In the genomic region with DNA sequence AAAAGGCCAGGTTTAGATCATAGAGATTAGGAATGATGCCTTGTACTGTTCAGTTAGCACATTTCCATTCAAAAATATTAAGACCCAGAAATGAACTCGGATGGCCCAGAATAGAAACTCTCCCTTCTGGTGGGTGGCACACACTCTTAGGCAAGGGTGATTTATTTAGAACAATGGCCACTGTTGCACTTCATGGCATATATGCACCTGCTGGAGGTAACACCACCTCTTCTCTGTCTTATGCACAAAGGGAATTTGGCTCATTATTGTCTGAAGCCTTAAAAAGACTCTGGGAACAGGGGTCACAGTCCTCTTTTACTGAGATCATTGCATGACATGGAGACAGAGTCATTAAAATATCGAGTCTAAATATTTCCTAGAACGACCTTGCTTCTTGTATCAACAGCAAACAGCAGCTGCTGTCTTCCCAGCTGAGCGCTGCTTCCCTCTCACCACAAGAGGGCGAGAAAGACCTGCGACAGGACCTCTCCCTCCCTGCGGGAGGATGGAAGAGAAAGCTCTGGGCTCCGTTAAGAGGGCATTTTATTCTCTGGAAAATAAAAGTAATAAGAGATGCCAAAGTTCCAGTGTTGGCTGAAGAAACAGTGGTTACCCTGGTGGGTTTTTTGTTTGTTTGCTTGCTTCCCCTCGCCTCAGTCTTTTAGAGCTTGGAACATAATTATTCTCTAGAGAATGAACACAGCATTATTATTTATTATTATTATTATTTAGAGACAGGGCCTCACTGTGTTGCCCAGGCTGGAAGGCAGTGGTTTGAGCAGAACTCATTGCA, we compare ENCODE assay signal across 8 cellular contexts. TPM values are rescaled to one million over a fixed set of nuclear protein-coding genes. Genes with fewer than 3 reads are reported as not detected.
DNase-seq lines count a peak whose midpoint lies in the region; ATAC-seq, FAIRE-seq and TF ChIP-seq lines count a peak whose summit lies in the region.

No MANE protein-coding gene starts in this region.

- TF ChIP-seq EP300 in A549 (IDR thresholded peaks at IDR 0.05): no peak

- FAIRE-seq in A549 (lab: Jason Lieb, UNC) (peak; percentile 90), GM18507 (lab: Jason Lieb, UNC) (peak; percentile 82), TTC549 (lab: Jason Lieb, UNC) (peak; percentile 90)

- ATAC-seq in A549: peak; percentile 87 to 92
- peak; percentile 90 for ATAC-seq in HG02973 (IDR thresholded peaks at IDR 0.05; ENCODE audit: unreplicated experiment)
- ATAC-seq in body of pancreas: peak; percentile 96

- peak; percentile 99 for TF ChIP-seq RAD21 in A549 (conservative IDR thresholded peaks at IDR 0.05 in 1 of 2, IDR thresholded peaks at IDR 0.05 in 1 of 2)

- intact Hi-C loops in body of pancreas (cut with DNase I): loop anchor here (5.0 to 10.0 kb wide), 2 partner anchors 461 to 644 kb away; no protein-coding TSS in a partner anchor

- H3K27me3 ChIP-seq in body of pancreas: peaks cover 0 to 16% of the 10 kb centered on the region in 2 donors

- peak overlapping the region; percentile 52 for H3K4me2 ChIP-seq in A549

- no peak for TF ChIP-seq POLR2A in A549 (IDR thresholded peaks at IDR 0.05; ENCODE audit: low read length)
- TF ChIP-seq POLR2A in body of pancreas (IDR thresholded peaks at IDR 0.05): no peak

- TF ChIP-seq CTCF in A549 (IDR thresholded peaks at IDR 0.05): peak; percentile 97
- TF ChIP-seq CTCF in body of pancreas (IDR thresholded peaks at IDR 0.05): peak; percentile 89 to 98 (median 96)

- no peaks in the 10 kb centered on the region for H3K36me3 ChIP-seq in body of pancreas (replicated peaks in 1 of 2; ENCODE audit: insufficient read depth in 1 of 2, low read depth in 2 of 2)

- CTCF ChIA-PET in A549 (lab: Yijun Ruan, JAX): interaction anchor here (0.5 to 5.0 kb wide), 107 partner anchors 8 to 934 kb away, joined by 3 to 57 read pairs (median 4); no protein-coding TSS in a partner anchor

- H3K27ac ChIP-seq in A549 (peak overlapping the region; percentile 47 to 67; a peak in 5 of 6 replicates), body of pancreas (peak overlapping the region in 1 of 4 donors; percentile 43)

- peaks cover 28% of the 10 kb centered on the region for H3K4me1 ChIP-seq in A549
- H3K4me1 ChIP-seq in body of pancreas: peaks cover 14% of the 10 kb centered on the region

- H3K4me3 ChIP-seq in A549 (no peak overlapping the region), body of pancreas (no peak overlapping the region)

- DNase-seq in A549 (ENCODE audit: low read depth in 1 of 2, low spot score in 1 of 2) (peak; percentile 79 to 86), GM18507 (ENCODE audit: extremely low spot score, insufficient read length, low read depth) (peak; percentile 50), NCI-H2081 treated with DMSO at 0.1 percent for 48 hours (lab: John Stamatoyannopoulos, UW) (peak; percentile 16), body of pancreas (peak; percentile 87 to 88 (median 88)), iPS-NIHi11 (ENCODE audit: low spot score) (peak; percentile 79), smooth muscle cell of the brain vasculature (ENCODE audit: low read depth, low spot score) (peak; percentile 59)

- no peaks in the 10 kb centered on the region for H3K9me3 ChIP-seq in A549
- no peaks in the 10 kb centered on the region for H3K9me3 ChIP-seq in body of pancreas

- POLR2A ChIA-PET in A549 (lab: Yijun Ruan, JAX): interaction anchor here (1.1 to 1.5 kb wide), 2 partner anchors 14 to 328 kb away, joined by 6 to 9 read pairs; partner anchors contain the start of gene BAMBI

- WGBS in A549 (ENCODE audit: missing lambda C conversion rate): 3% methylated on average over 9 of the region's 9 CpGs
- 3 to 4% methylated on average over 9 of the region's 9 CpGs for WGBS in body of pancreas, 2 donors

TF ChIP-seq in A549, 52 proteins besides CTCF, POLR2A, EP300 and RAD21:
- TF ChIP-seq SMC3 (IDR thresholded peaks at IDR 0.05) (peak; percentile 98), USF2 (IDR thresholded peaks at IDR 0.05) (no peak)

RNA-seq across cellular contexts. Expression of gene BAMBI, which starts 13.5 kb away (rescaled TPM):
- 40.5 and 60.8 TPM in 2 replicates for polyA plus RNA-seq in A549 (2011; rRNA removed)
- 20.6 and 25.0 TPM in 2 replicates for polyA plus RNA-seq in A549 (2012; cell fraction: cytosol; rRNA removed)
- 24.3 and 33.2 TPM in 2 replicates for polyA plus RNA-seq in A549 (2012; cell fraction: nucleus; rRNA removed)
- polyA plus RNA-seq in A549 (2017; fragmentation: RNase III; extraction: RNeasy Plus Mini Kit Qiagen cat#74134 plus additional on column Dnase treatment): 23.2 to 26.1 TPM (median 25.6 TPM) in 3 replicates
- 25.2 and 32.9 TPM in 2 replicates for polyA minus RNA-seq in A549 (2011; rRNA and poly(A)+ RNA removed)
- total RNA-seq in body of pancreas: 10 to 100 TPM in 1 of 2 donors, 1 to 10 TPM in 1; 9.1 to 26.0 TPM

Comparison
In these comparisons a context has a peak if more than half of its experiments do, and no peak if none do; other contexts are left out.
1. DNase-seq: peak in every context shown above with its lines; median percentile 88 in body of pancreas; 82 in A549; 79 in iPS-NIHi11; 59 in smooth muscle cell of the brain vasculature; 50 in GM18507; 16 in NCI-H2081 treated with DMSO at 0.1 percent for 48 hours.